In genomic region chr22:37631448-37632173, GRCh38 we compare ENCODE assay signal across 1 cellular context.
A peak's percentile ranks its signal among the peaks of the same experiment; 100 is the strongest.
TF ChIP-seq lines count a peak whose summit lies in the region.

No MANE protein-coding gene starts in this region.

TF ChIP-seq in HepG2, 621 proteins besides CTCF, POLR2A, EP300 and RAD21 (continued from another document and continues in another):
- TF ChIP-seq, protein P1, sequence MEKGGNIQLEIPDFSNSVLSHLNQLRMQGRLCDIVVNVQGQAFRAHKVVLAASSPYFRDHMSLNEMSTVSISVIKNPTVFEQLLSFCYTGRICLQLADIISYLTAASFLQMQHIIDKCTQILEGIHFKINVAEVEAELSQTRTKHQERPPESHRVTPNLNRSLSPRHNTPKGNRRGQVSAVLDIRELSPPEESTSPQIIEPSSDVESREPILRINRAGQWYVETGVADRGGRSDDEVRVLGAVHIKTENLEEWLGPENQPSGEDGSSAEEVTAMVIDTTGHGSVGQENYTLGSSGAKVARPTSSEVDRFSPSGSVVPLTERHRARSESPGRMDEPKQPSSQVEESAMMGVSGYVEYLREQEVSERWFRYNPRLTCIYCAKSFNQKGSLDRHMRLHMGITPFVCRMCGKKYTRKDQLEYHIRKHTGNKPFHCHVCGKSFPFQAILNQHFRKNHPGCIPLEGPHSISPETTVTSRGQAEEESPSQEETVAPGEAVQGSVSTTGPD (CRISPR knock-in tag; IDR thresholded peaks at IDR 0.05) = no peak
- TF ChIP-seq PITX1 (CRISPR knock-in tag; IDR thresholded peaks at IDR 0.05) (no peak; the same call in 1 of the 2 replicates), MTA3 (CRISPR knock-in tag; IDR thresholded peaks at IDR 0.05) (no peak), MAZ (IDR thresholded peaks at IDR 0.05; ENCODE audit: borderline replicate concordance, low read depth, low read length) (peak; percentile 48; the same call in 1 of the 2 replicates), MAZ (CRISPR knock-in tag; IDR thresholded peaks at IDR 0.05; ENCODE audit: low read depth) (peak; percentile 86; the same call in 1 of the 2 replicates), ZC3H13 (CRISPR knock-in tag; IDR thresholded peaks at IDR 0.05) (0 out of 2 replicates have a peak, but pooled peaks have one; percentile 69), MLLT10 (CRISPR knock-in tag; IDR thresholded peaks at IDR 0.05) (no peak), CCDC6 (CRISPR knock-in tag; IDR thresholded peaks at IDR 0.05) (no peak), NKX3-1 (CRISPR knock-in tag; IDR thresholded peaks at IDR 0.05) (no peak), ZNF747 (CRISPR knock-in tag; IDR thresholded peaks at IDR 0.05; ENCODE audit: borderline replicate concordance) (no peak), ZBTB3 (CRISPR knock-in tag; IDR thresholded peaks at IDR 0.05; ENCODE audit: borderline replicate concordance, low read depth) (no peak), ZNF788 (CRISPR knock-in tag; IDR thresholded peaks at IDR 0.05; ENCODE audit: borderline replicate concordance) (peak; percentile 43; the same call in 1 of the 2 replicates), ZSCAN25 (CRISPR knock-in tag; IDR thresholded peaks at IDR 0.05) (peak; percentile 77), SRSF4 (IDR thresholded peaks at IDR 0.05; ENCODE audit: low read depth, low read length, poor library complexity, severe bottlenecking) (no peak), ZFP36L1 (CRISPR knock-in tag; IDR thresholded peaks at IDR 0.05) (no peak), ZFP41 (CRISPR knock-in tag; IDR thresholded peaks at IDR 0.05; ENCODE audit: borderline replicate concordance) (no peak; the same call in 1 of the 2 replicates), MATR3 (CRISPR knock-in tag; IDR thresholded peaks at IDR 0.05) (no peak), ZNF768 (CRISPR knock-in tag; IDR thresholded peaks at IDR 0.05) (peak; percentile 100), IKZF1 (IDR thresholded peaks at IDR 0.05) (no peak), ZNF761 (CRISPR knock-in tag; conservative IDR thresholded peaks at IDR 0.05) (peak; percentile 71), ZNF570 (CRISPR knock-in tag; IDR thresholded peaks at IDR 0.05; ENCODE audit: borderline replicate concordance) (no peak), SAP130 (CRISPR knock-in tag; IDR thresholded peaks at IDR 0.05; ENCODE audit: low read depth) (peak; percentile 80), KDM1A (CRISPR knock-in tag; IDR thresholded peaks at IDR 0.05) (peak; percentile 30; the same call in 1 of the 2 replicates), KMT2A (CRISPR knock-in tag; IDR thresholded peaks at IDR 0.05) (0 out of 2 replicates have a peak, but pooled peaks have one; percentile 42), ZNF24 (IDR thresholded peaks at IDR 0.05) (no peak), ZNF567 (CRISPR knock-in tag; IDR thresholded peaks at IDR 0.05; ENCODE audit: borderline replicate concordance) (peak; percentile 81; the same call in 1 of the 2 replicates), ISX (CRISPR knock-in tag; conservative IDR thresholded peaks at IDR 0.05) (no peak), PAX8 (CRISPR knock-in tag; IDR thresholded peaks at IDR 0.05; ENCODE audit: borderline replicate concordance) (no peak), SMARCE1 (IDR thresholded peaks at IDR 0.05; ENCODE audit: borderline replicate concordance) (no peak), MED1 (CRISPR knock-in tag; IDR thresholded peaks at IDR 0.05) (peak; percentile 90), CHD4 (IDR thresholded peaks at IDR 0.05; ENCODE audit: borderline replicate concordance, low read length) (peak; percentile 57; the same call in 1 of the 2 replicates), HMGA1 (CRISPR knock-in tag; conservative IDR thresholded peaks at IDR 0.05) (no peak), ZNF10 (CRISPR knock-in tag; IDR thresholded peaks at IDR 0.05; ENCODE audit: borderline replicate concordance, low read depth) (0 out of 2 replicates have a peak, but pooled peaks have one; percentile 17), CBX1 (IDR thresholded peaks at IDR 0.05; ENCODE audit: low read depth) (peak; percentile 48), AGO1 (IDR thresholded peaks at IDR 0.05; ENCODE audit: low read depth, low read length, poor library complexity, severe bottlenecking) (peak; percentile 87), PCBP2 (optimal IDR thresholded peaks at IDR 0.05; ENCODE audit: low read depth, low read length, poor library complexity, severe bottlenecking) (no peak), ZNF772 (CRISPR knock-in tag; IDR thresholded peaks at IDR 0.05) (peak; percentile 31; the same call in 1 of the 2 replicates), ZNF496 (CRISPR knock-in tag; IDR thresholded peaks at IDR 0.05; ENCODE audit: insufficient replicate concordance) (no peak), ZNF138 (CRISPR knock-in tag; IDR thresholded peaks at IDR 0.05; ENCODE audit: low read depth) (no peak), ZNF205 (CRISPR knock-in tag; IDR thresholded peaks at IDR 0.05) (peak; percentile 61; the same call in 1 of the 2 replicates), ZNF431 (CRISPR knock-in tag; IDR thresholded peaks at IDR 0.05; ENCODE audit: borderline replicate concordance, low read depth) (no peak), ZNF703 (CRISPR knock-in tag; IDR thresholded peaks at IDR 0.05; ENCODE audit: borderline replicate concordance) (no peak), CENPX (CRISPR knock-in tag; IDR thresholded peaks at IDR 0.05) (no peak), SSRP1 (CRISPR knock-in tag; IDR thresholded peaks at IDR 0.05) (peak; percentile 26; the same call in 1 of the 2 replicates), HOXD1 (CRISPR knock-in tag; IDR thresholded peaks at IDR 0.05) (0 out of 2 replicates have a peak, but pooled peaks have one; percentile 49), TFE3 (CRISPR knock-in tag; IDR thresholded peaks at IDR 0.05) (no peak; the same call in 1 of the 2 replicates), ZNF549 (CRISPR knock-in tag; IDR thresholded peaks at IDR 0.05) (no peak), RXRB (CRISPR knock-in tag; IDR thresholded peaks at IDR 0.05; ENCODE audit: borderline replicate concordance) (peak; percentile 64), GPBP1L1 (CRISPR knock-in tag; IDR thresholded peaks at IDR 0.05) (no peak), KLF6 (CRISPR knock-in tag; IDR thresholded peaks at IDR 0.05) (no peak), SRSF1 (optimal IDR thresholded peaks at IDR 0.05; ENCODE audit: low read depth, low read length) (peak; percentile 97), PHF5A (CRISPR knock-in tag; IDR thresholded peaks at IDR 0.05; ENCODE audit: low read depth, unreplicated experiment) (peak; percentile 14), ZNF335 (CRISPR knock-in tag; IDR thresholded peaks at IDR 0.05) (peak; percentile 66; the same call in 1 of the 2 replicates), E2F5 (CRISPR knock-in tag; conservative IDR thresholded peaks at IDR 0.05) (no peak)
- TF ChIP-seq, protein P2, sequence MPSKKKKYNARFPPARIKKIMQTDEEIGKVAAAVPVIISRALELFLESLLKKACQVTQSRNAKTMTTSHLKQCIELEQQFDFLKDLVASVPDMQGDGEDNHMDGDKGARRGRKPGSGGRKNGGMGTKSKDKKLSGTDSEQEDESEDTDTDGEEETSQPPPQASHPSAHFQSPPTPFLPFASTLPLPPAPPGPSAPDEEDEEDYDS (CRISPR knock-in tag; IDR thresholded peaks at IDR 0.05) = 0 out of 2 replicates have a peak, but pooled peaks have one; percentile 63
- TF ChIP-seq, protein P3, sequence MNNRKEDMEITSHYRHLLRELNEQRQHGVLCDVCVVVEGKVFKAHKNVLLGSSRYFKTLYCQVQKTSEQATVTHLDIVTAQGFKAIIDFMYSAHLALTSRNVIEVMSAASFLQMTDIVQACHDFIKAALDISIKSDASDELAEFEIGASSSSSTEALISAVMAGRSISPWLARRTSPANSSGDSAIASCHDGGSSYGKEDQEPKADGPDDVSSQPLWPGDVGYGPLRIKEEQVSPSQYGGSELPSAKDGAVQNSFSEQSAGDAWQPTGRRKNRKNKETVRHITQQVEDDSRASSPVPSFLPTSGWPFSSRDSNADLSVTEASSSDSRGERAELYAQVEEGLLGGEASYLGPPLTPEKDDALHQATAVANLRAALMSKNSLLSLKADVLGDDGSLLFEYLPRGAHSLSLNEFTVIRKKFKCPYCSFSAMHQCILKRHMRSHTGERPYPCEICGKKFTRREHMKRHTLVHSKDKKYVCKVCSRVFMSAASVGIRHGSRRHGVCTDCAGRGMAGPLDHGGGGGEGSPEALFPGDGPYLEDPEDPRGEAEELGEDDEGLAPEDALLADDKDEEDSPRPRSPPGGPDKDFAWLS (CRISPR knock-in tag; IDR thresholded peaks at IDR 0.05; ENCODE audit: borderline replicate concordance) = no peak; the same call in 1 of the 2 replicates
- TF ChIP-seq, protein P4, sequence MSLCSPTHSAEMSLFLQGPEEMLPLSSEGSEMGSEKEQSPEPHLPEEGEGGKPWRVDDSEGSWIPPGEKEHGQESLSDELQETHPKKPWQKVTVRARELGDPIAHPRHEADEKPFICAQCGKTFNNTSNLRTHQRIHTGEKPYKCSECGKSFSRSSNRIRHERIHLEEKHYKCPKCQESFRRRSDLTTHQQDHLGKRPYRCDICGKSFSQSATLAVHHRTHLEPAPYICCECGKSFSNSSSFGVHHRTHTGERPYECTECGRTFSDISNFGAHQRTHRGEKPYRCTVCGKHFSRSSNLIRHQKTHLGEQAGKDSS (CRISPR knock-in tag; IDR thresholded peaks at IDR 0.05; ENCODE audit: borderline replicate concordance, low read depth) = peak; percentile 30; the same call in 1 of the 2 replicates
- TF ChIP-seq, protein P5, sequence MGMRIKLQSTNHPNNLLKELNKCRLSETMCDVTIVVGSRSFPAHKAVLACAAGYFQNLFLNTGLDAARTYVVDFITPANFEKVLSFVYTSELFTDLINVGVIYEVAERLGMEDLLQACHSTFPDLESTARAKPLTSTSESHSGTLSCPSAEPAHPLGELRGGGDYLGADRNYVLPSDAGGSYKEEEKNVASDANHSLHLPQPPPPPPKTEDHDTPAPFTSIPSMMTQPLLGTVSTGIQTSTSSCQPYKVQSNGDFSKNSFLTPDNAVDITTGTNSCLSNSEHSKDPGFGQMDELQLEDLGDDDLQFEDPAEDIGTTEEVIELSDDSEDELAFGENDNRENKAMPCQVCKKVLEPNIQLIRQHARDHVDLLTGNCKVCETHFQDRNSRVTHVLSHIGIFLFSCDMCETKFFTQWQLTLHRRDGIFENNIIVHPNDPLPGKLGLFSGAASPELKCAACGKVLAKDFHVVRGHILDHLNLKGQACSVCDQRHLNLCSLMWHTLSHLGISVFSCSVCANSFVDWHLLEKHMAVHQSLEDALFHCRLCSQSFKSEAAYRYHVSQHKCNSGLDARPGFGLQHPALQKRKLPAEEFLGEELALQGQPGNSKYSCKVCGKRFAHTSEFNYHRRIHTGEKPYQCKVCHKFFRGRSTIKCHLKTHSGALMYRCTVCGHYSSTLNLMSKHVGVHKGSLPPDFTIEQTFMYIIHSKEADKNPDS (CRISPR knock-in tag; IDR thresholded peaks at IDR 0.05) = no peak; the same call in 1 of the 2 replicates
- TF ChIP-seq, protein P6, sequence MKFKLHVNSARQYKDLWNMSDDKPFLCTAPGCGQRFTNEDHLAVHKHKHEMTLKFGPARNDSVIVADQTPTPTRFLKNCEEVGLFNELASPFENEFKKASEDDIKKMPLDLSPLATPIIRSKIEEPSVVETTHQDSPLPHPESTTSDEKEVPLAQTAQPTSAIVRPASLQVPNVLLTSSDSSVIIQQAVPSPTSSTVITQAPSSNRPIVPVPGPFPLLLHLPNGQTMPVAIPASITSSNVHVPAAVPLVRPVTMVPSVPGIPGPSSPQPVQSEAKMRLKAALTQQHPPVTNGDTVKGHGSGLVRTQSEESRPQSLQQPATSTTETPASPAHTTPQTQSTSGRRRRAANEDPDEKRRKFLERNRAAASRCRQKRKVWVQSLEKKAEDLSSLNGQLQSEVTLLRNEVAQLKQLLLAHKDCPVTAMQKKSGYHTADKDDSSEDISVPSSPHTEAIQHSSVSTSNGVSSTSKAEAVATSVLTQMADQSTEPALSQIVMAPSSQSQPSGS (CRISPR knock-in tag; IDR thresholded peaks at IDR 0.05) = no peak
- TF ChIP-seq, protein P7, sequence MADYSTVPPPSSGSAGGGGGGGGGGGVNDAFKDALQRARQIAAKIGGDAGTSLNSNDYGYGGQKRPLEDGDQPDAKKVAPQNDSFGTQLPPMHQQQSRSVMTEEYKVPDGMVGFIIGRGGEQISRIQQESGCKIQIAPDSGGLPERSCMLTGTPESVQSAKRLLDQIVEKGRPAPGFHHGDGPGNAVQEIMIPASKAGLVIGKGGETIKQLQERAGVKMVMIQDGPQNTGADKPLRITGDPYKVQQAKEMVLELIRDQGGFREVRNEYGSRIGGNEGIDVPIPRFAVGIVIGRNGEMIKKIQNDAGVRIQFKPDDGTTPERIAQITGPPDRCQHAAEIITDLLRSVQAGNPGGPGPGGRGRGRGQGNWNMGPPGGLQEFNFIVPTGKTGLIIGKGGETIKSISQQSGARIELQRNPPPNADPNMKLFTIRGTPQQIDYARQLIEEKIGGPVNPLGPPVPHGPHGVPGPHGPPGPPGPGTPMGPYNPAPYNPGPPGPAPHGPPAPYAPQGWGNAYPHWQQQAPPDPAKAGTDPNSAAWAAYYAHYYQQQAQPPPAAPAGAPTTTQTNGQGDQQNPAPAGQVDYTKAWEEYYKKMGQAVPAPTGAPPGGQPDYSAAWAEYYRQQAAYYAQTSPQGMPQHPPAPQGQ (CRISPR knock-in tag; IDR thresholded peaks at IDR 0.05; ENCODE audit: borderline replicate concordance) = 0 out of 2 replicates have a peak, but pooled peaks have one; percentile 50
